In the genomic region with DNA sequence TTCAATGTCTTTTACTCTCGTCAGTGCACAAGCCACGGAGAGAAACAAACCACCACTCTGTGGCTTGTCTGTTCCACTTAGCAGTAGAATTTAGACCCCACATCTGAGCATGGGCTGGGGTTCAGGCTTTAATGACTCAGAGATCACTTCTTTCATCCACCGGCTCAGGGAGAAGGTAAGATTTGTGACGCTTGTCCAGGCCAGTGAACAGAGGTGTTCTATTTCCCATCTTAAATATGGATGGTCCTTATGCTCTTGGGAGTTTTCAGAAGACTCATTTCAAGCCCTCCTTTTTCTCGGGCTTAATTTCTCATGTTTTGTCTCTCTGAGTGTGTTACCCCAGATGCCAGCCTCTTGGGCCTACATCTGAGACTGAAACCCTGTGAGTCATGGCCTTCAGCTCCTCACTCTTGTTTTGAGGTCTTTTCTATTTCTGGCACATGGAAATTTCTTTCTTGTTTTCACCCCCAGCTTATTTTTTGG, we compare ENCODE assay signal across 10 cellular contexts.
DNase-seq lines count a peak whose midpoint lies in the region; ATAC-seq, FAIRE-seq and TF ChIP-seq lines count a peak whose summit lies in the region.
"Had no signal": no experiment of that assay in that cellular context is flagged by ENCODE, and none has a peak within 500 bp of the region (broad histone marks: within the 10 kb centered on the region; RNA-seq: fewer than 3 reads in every experiment).

No MANE protein-coding gene starts in this region.

- intact Hi-C loops in kidney (cut with DNase I): no loop called here

- H3K27ac ChIP-seq in kidney (ENCODE audit: low read depth in 2 of 2, low read length in 2 of 2): no peak overlapping the region

- H3K27ac Mint-ChIP-seq in activated T-cell treated with anti-CD3 and anti-CD28 coated beads, Interleukin-2, amount 50 U/mL, for 72 hours: no peak overlapping the region
- H3K27ac Mint-ChIP-seq: CD4-positive, alpha-beta T cell; naive B cell had no signal

- FAIRE-seq in kidney (lab: Jason Lieb, UNC) (no peak), H54 (lab: Jason Lieb, UNC) (no peak)

- peaks cover 22% of the 10 kb centered on the region for H3K4me1 Mint-ChIP-seq in activated T-cell treated with anti-CD3 and anti-CD28 coated beads, Interleukin-2, amount 50 U/mL, for 72 hours (ENCODE audit: low read depth)
- H3K4me1 Mint-ChIP-seq: naive B cell had no signal

- peak overlapping the region in 1 of 2 donors; percentile 46 for H3K4me3 Mint-ChIP-seq in activated T-cell treated with anti-CD3 and anti-CD28 coated beads, Interleukin-2, amount 50 U/mL, for 72 hours
- H3K4me3 Mint-ChIP-seq: CD4-positive, alpha-beta T cell; naive B cell had no signal

- H3K36me3 ChIP-seq in kidney (ENCODE audit: control insufficient read depth in 1 of 2, insufficient read depth in 2 of 2, low read length in 2 of 2): no peaks in the 10 kb centered on the region

- no peaks in the 10 kb centered on the region for H3K4me1 ChIP-seq in kidney (ENCODE audit: control insufficient read depth in 1 of 2, insufficient read depth in 1 of 2, low read depth in 1 of 2, low read length in 2 of 2)

- ATAC-seq in GM19452 (IDR thresholded peaks at IDR 0.05; ENCODE audit: unreplicated experiment): peak; percentile 95
- ATAC-seq in HG03064 (IDR thresholded peaks at IDR 0.05; ENCODE audit: low read depth, unreplicated experiment): peak; percentile 98
- peak; percentile 94 to 98 for ATAC-seq in activated T-cell treated with anti-CD3 and anti-CD28 coated beads, Interleukin-2, amount 50 U/mL, for 72 hours (replicated peaks in 1 of 2)

- no peak overlapping the region for H3K9ac ChIP-seq in kidney (ENCODE audit: low read length in 2 of 2)

- H3K36me3 Mint-ChIP-seq in activated T-cell treated with anti-CD3 and anti-CD28 coated beads, Interleukin-2, amount 50 U/mL, for 72 hours (ENCODE audit: insufficient read depth in 2 of 2): peaks cover 0 to 1% of the 10 kb centered on the region in 2 donors
- H3K36me3 Mint-ChIP-seq: naive B cell had no signal

- H3K4me3 ChIP-seq in GM12865 (ENCODE audit: low read depth, low read length) (no peak overlapping the region), kidney (ENCODE audit: low read length in 2 of 2) (no peak overlapping the region)

- TF ChIP-seq POLR2A in H54 (IDR thresholded peaks at IDR 0.05; ENCODE audit: low read depth, low read length): no peak

- H3K9me3 ChIP-seq in kidney (ENCODE audit: control insufficient read depth in 1 of 2, low read length in 2 of 2): no peaks in the 10 kb centered on the region

- H3K9me3 Mint-ChIP-seq in activated T-cell treated with anti-CD3 and anti-CD28 coated beads, Interleukin-2, amount 50 U/mL, for 72 hours: no peaks in the 10 kb centered on the region
- H3K9me3 Mint-ChIP-seq: CD4-positive, alpha-beta T cell had no signal

- TF ChIP-seq CTCF in GM12865 (IDR thresholded peaks at IDR 0.05; ENCODE audit: insufficient read depth, low read depth, low read length, missing control alignments) (no peak), kidney (IDR thresholded peaks at IDR 0.05; ENCODE audit: borderline replicate concordance, extremely low read depth, insufficient read depth) (no peak)

- DNase-seq in GM12865 (ENCODE audit: low read depth) (peak; percentile 75), cortex of kidney (lab: John Stamatoyannopoulos, UW) (no peak), kidney (no peak), H54 (ENCODE audit: insufficient read length, low spot score) (no peak), pons (ENCODE audit: low spot score) (no peak)
- peak; percentile 58 to 74 for DNase-seq in activated T-cell treated with anti-CD3 and anti-CD28 coated beads, Interleukin-2, amount 50 U/mL, for 72 hours
- DNase-seq: CD4-positive, alpha-beta T cell; naive B cell had no signal

- H3K27me3 Mint-ChIP-seq in activated T-cell treated with anti-CD3 and anti-CD28 coated beads, Interleukin-2, amount 50 U/mL, for 72 hours (ENCODE audit: low read depth): peaks cover 61% of the 10 kb centered on the region

Comparison
In these comparisons a context has a peak if more than half of its experiments do, and no peak if none do; other contexts are left out.
1. DNase-seq: peak in GM12865 (single experiment) and activated T-cell treated with anti-CD3 and anti-CD28 coated beads, Interleukin-2, amount 50 U/mL, for 72 hours (2 of 2); none in cortex of kidney (single experiment), kidney (single experiment), H54 (single experiment) and pons (single experiment).
2. Peak in every context shown above with its lines, with median percentiles within 50 percentile points of each other: ATAC-seq.